11 cellular contexts compared by ENCODE assay signal in the genomic region with DNA sequence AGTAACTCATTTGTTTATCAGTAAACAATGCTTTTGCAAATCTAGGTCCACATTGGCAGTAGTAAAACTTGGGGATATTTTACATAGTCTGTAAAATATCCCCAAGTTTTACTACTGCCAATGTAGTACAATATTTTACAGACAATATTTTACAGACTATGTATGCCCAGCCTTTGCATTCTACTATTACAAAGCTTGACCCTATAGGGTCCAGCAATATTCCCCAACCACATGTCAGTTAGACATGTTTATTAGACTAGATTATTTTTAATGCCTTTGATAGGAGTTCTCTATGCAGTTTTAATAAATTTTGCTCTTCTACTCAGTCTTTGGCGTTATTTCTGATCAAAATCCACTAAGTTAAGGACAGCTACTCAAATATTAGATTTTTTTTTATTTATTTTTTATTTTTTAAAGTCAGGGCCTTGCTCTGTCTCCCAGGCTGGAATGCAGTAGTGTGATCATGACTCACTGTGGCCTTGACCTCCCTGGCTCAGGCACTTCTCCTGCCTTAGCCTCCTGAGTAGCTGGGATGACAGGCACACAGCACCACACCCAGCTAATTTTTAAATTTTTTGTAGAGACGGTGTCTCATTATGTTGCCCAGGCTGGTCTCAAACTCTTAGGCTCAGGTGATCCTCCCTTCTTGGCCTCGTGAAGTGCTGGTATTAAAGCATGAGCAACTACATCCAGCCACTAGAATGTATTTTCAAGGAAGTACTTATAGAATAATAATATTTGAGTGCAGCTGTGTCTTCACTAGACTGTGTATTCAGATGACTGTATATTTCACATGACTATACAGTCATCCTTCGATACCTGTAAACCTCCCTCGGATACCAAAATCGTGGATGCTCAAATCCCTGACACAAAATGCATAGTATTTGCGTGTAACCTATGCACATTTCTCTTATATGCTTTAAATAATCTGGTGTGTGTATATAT. TPM values are rescaled to one million over a fixed set of nuclear protein-coding genes. Genes with fewer than 3 reads are reported as not detected.
DNase-seq lines count a peak whose midpoint lies in the region; ATAC-seq and TF ChIP-seq lines count a peak whose summit lies in the region.
"Had no signal": no experiment of that assay in that cellular context is flagged by ENCODE, and none has a peak within 500 bp of the region (broad histone marks: within the 10 kb centered on the region; RNA-seq: fewer than 3 reads in every experiment).

No MANE protein-coding gene starts in this region.

- 66 to 75% (median 69%) methylated on average over 7 of the region's 7 CpGs for WGBS in ovary, 3 donors

- intact Hi-C loops in ovary (cut with DNase I): no loop called here

- no peaks in the 10 kb centered on the region for H3K9me3 ChIP-seq in T-helper 17 cell (ENCODE audit: control insufficient read depth, low read length, poor library complexity, severe bottlenecking)
- H3K9me3 ChIP-seq in ovary: no peaks in the 10 kb centered on the region

- peak overlapping the region in 1 of 2 donors; percentile 36 for H3K27ac ChIP-seq in ovary

- no peak for TF ChIP-seq EP300 in ovary (IDR thresholded peaks at IDR 0.05)

- peak; percentile 80 for DNase-seq in DMS53 (lab: John Stamatoyannopoulos, UW)
- no peak for DNase-seq in T-helper 17 cell
- peak; percentile 80 for DNase-seq in fibroblast of pulmonary artery (ENCODE audit: low read depth)
- peak; percentile 74 to 86 (median 84) for DNase-seq in ovary
- DNase-seq in AML-193 (lab: John Stamatoyannopoulos, UW): no peak
- no peak for DNase-seq in GM13977 (ENCODE audit: low spot score)
- DNase-seq in KG1 (lab: John Stamatoyannopoulos, UW): no peak
- DNase-seq: head of caudate nucleus, NCI-H187 treated with DMSO at 0.1 percent for 48 hours, retina had no signal

- no peak for TF ChIP-seq POLR2A in ovary (IDR thresholded peaks at IDR 0.05)

- no peaks in the 10 kb centered on the region for H3K27me3 ChIP-seq in ovary

- ATAC-seq in T-helper 17 cell: no peak
- no peak for ATAC-seq in GM19395 (IDR thresholded peaks at IDR 0.05; ENCODE audit: unreplicated experiment)

- H3K27me3 Mint-ChIP-seq in T-helper 17 cell: no peaks in the 10 kb centered on the region

- in situ Hi-C loops in GM13977 (cut with MboI; ENCODE audit: low pct_unique_long_range_greater_than_20kb, low sequenced_read_pairs, unreplicated experiment): no loop called here

- TF ChIP-seq CTCF in fibroblast of pulmonary artery (IDR thresholded peaks at IDR 0.05; ENCODE audit: low read length, missing control alignments): no peak
- TF ChIP-seq CTCF in ovary (IDR thresholded peaks at IDR 0.05): no peak
- TF ChIP-seq CTCF in GM13977 (IDR thresholded peaks at IDR 0.05; ENCODE audit: extremely low read depth, insufficient read depth, missing control alignments): no peak

- peaks cover 20% of the 10 kb centered on the region for H3K36me3 Mint-ChIP-seq in T-helper 17 cell (ENCODE audit: low read depth)

- peaks cover 44% of the 10 kb centered on the region for H3K4me1 Mint-ChIP-seq in T-helper 17 cell

- no peaks in the 10 kb centered on the region for H3K36me3 ChIP-seq in ovary

- H3K4me3 Mint-ChIP-seq in T-helper 17 cell: no peak overlapping the region

- H3K4me1 ChIP-seq in ovary (ENCODE audit: insufficient read depth): peaks cover 9% of the 10 kb centered on the region

- no peak overlapping the region for H3K4me3 ChIP-seq in fibroblast of pulmonary artery (replicated peaks; ENCODE audit: low read depth, low read length)
- no peak overlapping the region for H3K4me3 ChIP-seq in ovary

- peak overlapping the region; percentile 88 for H3K27ac Mint-ChIP-seq in T-helper 17 cell

RNA-seq across cellular contexts. Expression of gene MIER1, which starts 19.8 kb away (rescaled TPM):
- total RNA-seq in T-helper 17 cell (10 to 100 TPM; 82.4 to 90.5 TPM), ovary (10 to 100 TPM; 33.2 to 51.2 (median 46.8) TPM)
- polyA plus RNA-seq in ovary: 10 to 100 TPM; 16.2 to 22.2 TPM

RNA-seq across cellular contexts. Expression of gene DNAI4, which starts 19.9 kb away (rescaled TPM):
- total RNA-seq in T-helper 17 cell (1 to 10 TPM; 5.2 to 7.2 TPM), ovary (10 to 100 TPM; 21.7 to 52.6 (median 31.0) TPM)
- polyA plus RNA-seq in ovary: 1 to 10 TPM; 2.5 to 3.0 TPM

Comparison
In these comparisons a context has a peak if more than half of its experiments do, and no peak if none do; other contexts are left out.
1. DNase-seq: peak in DMS53 (single experiment), fibroblast of pulmonary artery (single experiment) and ovary (5 of 5); none in T-helper 17 cell (0 of 3), AML-193 (0 of 2), GM13977 (single experiment) and KG1 (single experiment).